Comparison of ENCODE assay signal across 8 cellular contexts in the genomic region with DNA sequence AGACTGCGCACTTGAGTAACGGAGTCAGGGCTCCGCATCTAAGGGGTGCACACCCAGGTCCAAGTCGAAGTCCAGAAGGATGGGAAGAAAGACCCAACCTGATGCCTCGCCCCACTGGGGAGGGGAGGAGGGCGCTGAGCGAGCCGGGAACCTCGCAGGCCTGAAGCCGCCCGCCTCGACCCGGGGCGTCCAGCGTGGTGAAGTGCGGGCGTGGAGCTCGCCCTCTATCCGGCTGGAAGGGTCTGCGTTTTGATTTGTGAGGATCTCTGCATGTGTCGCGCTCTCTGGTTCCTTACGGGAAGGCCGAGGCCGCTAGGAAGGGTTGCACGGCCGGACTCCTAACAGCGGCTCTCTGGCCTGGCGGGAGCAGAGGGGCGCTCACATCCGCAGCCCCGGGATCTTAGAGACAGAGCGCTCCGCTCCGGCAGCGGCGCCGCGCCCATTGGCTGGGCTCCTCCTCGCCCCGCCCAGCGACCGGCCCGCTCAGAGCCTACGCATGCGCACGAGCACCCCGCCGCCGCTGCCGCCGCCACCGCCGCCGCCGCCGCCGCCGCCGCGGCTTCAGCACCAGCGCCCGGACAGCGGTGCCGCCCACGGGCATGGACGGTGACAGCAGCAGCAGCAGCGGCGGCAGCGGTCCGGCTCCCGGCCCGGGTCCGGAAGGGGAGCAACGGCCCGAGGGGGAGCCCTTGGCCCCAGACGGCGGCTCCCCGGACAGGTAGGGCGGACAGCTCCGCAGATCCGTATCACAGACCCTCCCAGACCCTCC. TPM values are rescaled to one million over a fixed set of nuclear protein-coding genes. Genes with fewer than 3 reads are reported as not detected.
DNase-seq lines count a peak whose midpoint lies in the region; ATAC-seq and TF ChIP-seq lines count a peak whose summit lies in the region.

Gene DISP2, plus strand, starts transcription at position 497 of the 769 bp plus-strand sequence. Its CDS starts 103 bp downstream, at position 600.

- no peaks in the 10 kb centered on the region for H3K9me2 ChIP-seq in GM23338 (ENCODE audit: insufficient read depth)

- H3F3A ChIP-seq in GM23338 (replicated peaks; ENCODE audit: low read depth) = peaks cover 22% of the 10 kb centered on the region

- H3K4me3 ChIP-seq in GM23338 (peak within 1 kb of the TSS; percentile 92), RWPE2 (ENCODE audit: severe bottlenecking) (peak within 1 kb of the TSS; percentile 38), fibroblast of pulmonary artery (replicated peaks; ENCODE audit: low read depth, low read length) (peak within 1 kb of the TSS; percentile 54)

- H3K4me3 Mint-ChIP-seq in GM23338 = peak within 1 kb of the TSS; percentile 76
- peak within 1 kb of the TSS; percentile 83 for H3K4me3 Mint-ChIP-seq in natural killer cell treated with Interleukin-12 subunit alpha and Interleukin-12 subunit beta and Interleukin-15 and Interleukin-18, amount 100 ng/mL, for 72 hours
- H3K4me3 Mint-ChIP-seq in stimulated activated naive B cell treated with anti-CD40 and anti-IgM and Interleukin-4, amounts not matched to agents 10 μg/mL and 1 μg/mL and 100 μg/mL, for 72 hours = peak within 1 kb of the TSS; percentile 86 to 87

- peaks cover 25% of the 10 kb centered on the region for H3K4me1 ChIP-seq in GM23338 (ENCODE audit: insufficient read depth)
- peaks cover 20% of the 10 kb centered on the region for H3K4me1 ChIP-seq in RWPE2 (ENCODE audit: insufficient read depth, poor library complexity, severe bottlenecking)

- peaks cover 21% of the 10 kb centered on the region for H3K27me3 Mint-ChIP-seq in GM23338 (ENCODE audit: insufficient read depth, low read depth, poor library complexity)
- H3K27me3 Mint-ChIP-seq in natural killer cell treated with Interleukin-12 subunit alpha and Interleukin-12 subunit beta and Interleukin-15 and Interleukin-18, amount 100 ng/mL, for 72 hours = peaks cover 0 to 11% of the 10 kb centered on the region in 2 donors
- peaks cover 0 to 5% of the 10 kb centered on the region in 2 donors for H3K27me3 Mint-ChIP-seq in stimulated activated naive B cell treated with anti-CD40 and anti-IgM and Interleukin-4, amounts not matched to agents 10 μg/mL and 1 μg/mL and 100 μg/mL, for 72 hours

- H2AFZ ChIP-seq in GM23338 = peak within 1 kb of the TSS; percentile 98

- peak within 1 kb of the TSS; percentile 96 for H3K4me2 ChIP-seq in GM23338

- H3K27me3 ChIP-seq in GM23338 (ENCODE audit: insufficient read depth) (peaks cover 26% of the 10 kb centered on the region), RWPE2 (ENCODE audit: insufficient read depth, poor library complexity, severe bottlenecking) (no peaks in the 10 kb centered on the region)

- H3K9me3 Mint-ChIP-seq in GM23338 = peaks cover 3% of the 10 kb centered on the region; the same call in 2 of the 3 replicates
- H3K9me3 Mint-ChIP-seq in natural killer cell treated with Interleukin-12 subunit alpha and Interleukin-12 subunit beta and Interleukin-15 and Interleukin-18, amount 100 ng/mL, for 72 hours = no peaks in the 10 kb centered on the region
- no peaks in the 10 kb centered on the region for H3K9me3 Mint-ChIP-seq in stimulated activated naive B cell treated with anti-CD40 and anti-IgM and Interleukin-4, amounts not matched to agents 10 μg/mL and 1 μg/mL and 100 μg/mL, for 72 hours

- no peaks in the 10 kb centered on the region; the same call in 2 of the 3 replicates for H3K36me3 Mint-ChIP-seq in GM23338 (ENCODE audit: low read depth)
- no peaks in the 10 kb centered on the region for H3K36me3 Mint-ChIP-seq in natural killer cell treated with Interleukin-12 subunit alpha and Interleukin-12 subunit beta and Interleukin-15 and Interleukin-18, amount 100 ng/mL, for 72 hours
- H3K36me3 Mint-ChIP-seq in stimulated activated naive B cell treated with anti-CD40 and anti-IgM and Interleukin-4, amounts not matched to agents 10 μg/mL and 1 μg/mL and 100 μg/mL, for 72 hours = peaks cover 0 to 4% of the 10 kb centered on the region in 2 donors

- H3K27ac ChIP-seq in GM23338 (ENCODE audit: low read depth) (no peak within 1 kb of the TSS), RWPE2 (ENCODE audit: poor library complexity, severe bottlenecking) (peak within 1 kb of the TSS; percentile 43)

- no peaks in the 10 kb centered on the region for H3K79me2 ChIP-seq in GM23338 (replicated peaks; ENCODE audit: insufficient read depth)

- H3K27ac Mint-ChIP-seq in GM23338 = no peak within 1 kb of the TSS
- peak within 1 kb of the TSS; percentile 25 to 51 for H3K27ac Mint-ChIP-seq in natural killer cell treated with Interleukin-12 subunit alpha and Interleukin-12 subunit beta and Interleukin-15 and Interleukin-18, amount 100 ng/mL, for 72 hours
- H3K27ac Mint-ChIP-seq in stimulated activated naive B cell treated with anti-CD40 and anti-IgM and Interleukin-4, amounts not matched to agents 10 μg/mL and 1 μg/mL and 100 μg/mL, for 72 hours = peak within 1 kb of the TSS; percentile 65

- H3K36me3 ChIP-seq in GM23338 (ENCODE audit: insufficient read depth) = no peaks in the 10 kb centered on the region
- H3K36me3 ChIP-seq in RWPE2 (ENCODE audit: low read depth) = no peaks in the 10 kb centered on the region

- peaks cover 34% of the 10 kb centered on the region for H3K4me1 Mint-ChIP-seq in GM23338
- peaks cover 8 to 14% of the 10 kb centered on the region in 2 donors for H3K4me1 Mint-ChIP-seq in natural killer cell treated with Interleukin-12 subunit alpha and Interleukin-12 subunit beta and Interleukin-15 and Interleukin-18, amount 100 ng/mL, for 72 hours (ENCODE audit: low read depth in 2 of 2)
- H3K4me1 Mint-ChIP-seq in stimulated activated naive B cell treated with anti-CD40 and anti-IgM and Interleukin-4, amounts not matched to agents 10 μg/mL and 1 μg/mL and 100 μg/mL, for 72 hours = peaks cover 9 to 10% of the 10 kb centered on the region in 2 donors

- DNase-seq in DMS79 treated with DMSO at 0.1 percent for 48 hours (lab: John Stamatoyannopoulos, UW) = peak; percentile 49
- DNase-seq in GM23338 (ENCODE audit: low spot score) = peak; percentile 96
- peak; percentile 31 to 47 for DNase-seq in Kasumi-1 (lab: John Stamatoyannopoulos, UW)
- peak; percentile 86 for DNase-seq in RWPE2 (ENCODE audit: low spot score)
- DNase-seq in activated T-helper 9 cell treated with anti-CD3 and anti-CD28 coated beads, Interleukin-2, amount 50 U/mL, for 16 hours (ENCODE audit: low read depth) = peak; percentile 78
- DNase-seq in fibroblast of pulmonary artery (ENCODE audit: low read depth) = peak; percentile 76
- peak; percentile 94 for DNase-seq in natural killer cell treated with Interleukin-12 subunit alpha and Interleukin-12 subunit beta and Interleukin-15 and Interleukin-18, amount 100 ng/mL, for 72 hours (ENCODE audit: low spot score)
- peak; percentile 85 for DNase-seq in stimulated activated naive B cell treated with anti-CD40 and anti-IgM and Interleukin-4, amounts not matched to agents 10 μg/mL and 1 μg/mL and 100 μg/mL, for 72 hours

- H4K20me1 ChIP-seq in GM23338 (replicated peaks; ENCODE audit: insufficient read depth) = no peaks in the 10 kb centered on the region

- H3K9me3 ChIP-seq in RWPE2 (ENCODE audit: severe bottlenecking) = no peaks in the 10 kb centered on the region

- ATAC-seq in GM23338 (peak; percentile 84), RWPE2 (ENCODE audit: low read depth) (peak; percentile 77)
- peak; percentile 94 to 96 for ATAC-seq in natural killer cell treated with Interleukin-12 subunit alpha and Interleukin-12 subunit beta and Interleukin-15 and Interleukin-18, amount 100 ng/mL, for 72 hours
- peak; percentile 93 for ATAC-seq in stimulated activated naive B cell treated with anti-CD40 and anti-IgM and Interleukin-4, amounts not matched to agents 10 μg/mL and 1 μg/mL and 100 μg/mL, for 72 hours (replicated peaks)

- no peak for TF ChIP-seq CTCF in GM23338 (conservative IDR thresholded peaks at IDR 0.05; ENCODE audit: low read depth in 2 of 2)
- TF ChIP-seq CTCF in RWPE2 (IDR thresholded peaks at IDR 0.05; ENCODE audit: poor library complexity, severe bottlenecking) = no peak
- TF ChIP-seq CTCF in fibroblast of pulmonary artery (IDR thresholded peaks at IDR 0.05; ENCODE audit: low read length, missing control alignments) = no peak

TF ChIP-seq in GM23338, 12 proteins besides CTCF, POLR2A, EP300 and RAD21 (continues in another document):
- TF ChIP-seq POLR2AphosphoS5 (IDR thresholded peaks at IDR 0.05; ENCODE audit: low read depth) = peak; percentile 75

RNA-seq across cellular contexts. Expression of gene DISP2, which starts in this region (rescaled TPM):
- 1.0 and 1.3 TPM in 2 replicates for total RNA-seq in GM23338 (2014; rRNA removed; shearing (Covaris generic))
- 2.2 and 2.5 TPM in 2 replicates for polyA plus RNA-seq in GM23338 (2016; fragmentation: Nextera tagmentation; extraction: Ambion mirVana)
- total RNA-seq in natural killer cell treated with Interleukin-12 subunit alpha and Interleukin-12 subunit beta and Interleukin-15 and Interleukin-18, amount 100 ng/mL, for 72 hours = under 1 TPM; 0.25 to 1.00 TPM

Comparison
In these comparisons a context has a peak if more than half of its experiments do, and no peak if none do; other contexts are left out.
1. Peak in DNase-seq and ATAC-seq in natural killer cell treated with Interleukin-12 subunit alpha and Interleukin-12 subunit beta and Interleukin-15 and Interleukin-18, amount 100 ng/mL, for 72 hours; RNA of the gene not detected or under 1 TPM.
2. DNase-seq: peak in every context shown above with its lines; median percentile 96 in GM23338; 94 in natural killer cell treated with Interleukin-12 subunit alpha and Interleukin-12 subunit beta and Interleukin-15 and Interleukin-18, amount 100 ng/mL, for 72 hours; 86 in RWPE2; 85 in stimulated activated naive B cell treated with anti-CD40 and anti-IgM and Interleukin-4, amounts not matched to agents 10 μg/mL and 1 μg/mL and 100 μg/mL, for 72 hours; 78 in activated T-helper 9 cell treated with anti-CD3 and anti-CD28 coated beads, Interleukin-2, amount 50 U/mL, for 16 hours; 76 in fibroblast of pulmonary artery; 49 in DMS79 treated with DMSO at 0.1 percent for 48 hours; 39 in Kasumi-1.
3. H3K4me3 ChIP-seq: peak in every context shown above with its lines; median percentile 92 in GM23338; 54 in fibroblast of pulmonary artery; 38 in RWPE2.